1 cellular context compared by ENCODE assay signal in the genomic region with DNA sequence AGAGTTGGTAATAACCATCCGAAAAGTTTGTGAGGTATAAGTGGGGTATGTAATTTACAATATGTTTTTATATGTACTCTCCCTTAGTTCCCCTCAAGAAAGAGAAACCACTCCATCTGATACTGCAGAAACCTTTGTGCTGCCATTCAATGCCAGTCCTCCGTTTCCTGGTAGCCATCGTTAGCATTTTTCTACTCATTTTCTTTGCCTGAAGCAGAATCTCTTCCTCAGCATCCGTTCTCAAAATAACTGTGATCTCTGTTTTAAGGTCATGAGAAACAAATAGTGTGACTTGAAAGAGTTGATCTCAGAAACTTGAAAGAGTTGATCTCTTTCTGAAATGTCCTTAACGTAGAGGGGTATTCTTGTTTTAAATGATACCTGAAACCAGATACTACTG.
TF ChIP-seq lines count a peak whose summit lies in the region.

No MANE protein-coding gene starts in this region.

TF ChIP-seq in K562, 482 proteins besides CTCF, POLR2A, EP300 and RAD21 (continued from another document):
- TF ChIP-seq, protein P1, sequence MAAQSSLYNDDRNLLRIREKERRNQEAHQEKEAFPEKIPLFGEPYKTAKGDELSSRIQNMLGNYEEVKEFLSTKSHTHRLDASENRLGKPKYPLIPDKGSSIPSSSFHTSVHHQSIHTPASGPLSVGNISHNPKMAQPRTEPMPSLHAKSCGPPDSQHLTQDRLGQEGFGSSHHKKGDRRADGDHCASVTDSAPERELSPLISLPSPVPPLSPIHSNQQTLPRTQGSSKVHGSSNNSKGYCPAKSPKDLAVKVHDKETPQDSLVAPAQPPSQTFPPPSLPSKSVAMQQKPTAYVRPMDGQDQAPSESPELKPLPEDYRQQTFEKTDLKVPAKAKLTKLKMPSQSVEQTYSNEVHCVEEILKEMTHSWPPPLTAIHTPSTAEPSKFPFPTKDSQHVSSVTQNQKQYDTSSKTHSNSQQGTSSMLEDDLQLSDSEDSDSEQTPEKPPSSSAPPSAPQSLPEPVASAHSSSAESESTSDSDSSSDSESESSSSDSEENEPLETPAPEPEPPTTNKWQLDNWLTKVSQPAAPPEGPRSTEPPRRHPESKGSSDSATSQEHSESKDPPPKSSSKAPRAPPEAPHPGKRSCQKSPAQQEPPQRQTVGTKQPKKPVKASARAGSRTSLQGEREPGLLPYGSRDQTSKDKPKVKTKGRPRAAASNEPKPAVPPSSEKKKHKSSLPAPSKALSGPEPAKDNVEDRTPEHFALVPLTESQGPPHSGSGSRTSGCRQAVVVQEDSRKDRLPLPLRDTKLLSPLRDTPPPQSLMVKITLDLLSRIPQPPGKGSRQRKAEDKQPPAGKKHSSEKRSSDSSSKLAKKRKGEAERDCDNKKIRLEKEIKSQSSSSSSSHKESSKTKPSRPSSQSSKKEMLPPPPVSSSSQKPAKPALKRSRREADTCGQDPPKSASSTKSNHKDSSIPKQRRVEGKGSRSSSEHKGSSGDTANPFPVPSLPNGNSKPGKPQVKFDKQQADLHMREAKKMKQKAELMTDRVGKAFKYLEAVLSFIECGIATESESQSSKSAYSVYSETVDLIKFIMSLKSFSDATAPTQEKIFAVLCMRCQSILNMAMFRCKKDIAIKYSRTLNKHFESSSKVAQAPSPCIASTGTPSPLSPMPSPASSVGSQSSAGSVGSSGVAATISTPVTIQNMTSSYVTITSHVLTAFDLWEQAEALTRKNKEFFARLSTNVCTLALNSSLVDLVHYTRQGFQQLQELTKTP (IDR thresholded peaks at IDR 0.05; ENCODE audit: low read depth in 1 of 2, partially characterized antibody in 2 of 2) = no peak
- TF ChIP-seq SIN3A (IDR thresholded peaks at IDR 0.05; ENCODE audit: borderline replicate concordance in 2 of 2, control insufficient read depth in 1 of 2, low read depth in 2 of 2, low read length in 2 of 2) (0 out of 4 replicates have a peak, but pooled peaks of 1 of the 2 experiments have one; percentile 35), EZH2 (IDR thresholded peaks at IDR 0.05; ENCODE audit: borderline replicate concordance, low read depth, low read length) (no peak), ATF7 (IDR thresholded peaks at IDR 0.05) (no peak), PHF20 (IDR thresholded peaks at IDR 0.05; ENCODE audit: partially characterized antibody) (no peak)
